Comparison of ENCODE assay signal across 16 cellular contexts in genomic region chrX:31269914-31270313, GRCh38.
"Had no signal": no experiment of that assay in that cellular context is flagged by ENCODE, and none has a peak within 500 bp of the region (broad histone marks: within the 10 kb centered on the region; RNA-seq: fewer than 3 reads in every experiment).

No MANE protein-coding gene starts in this region.

- ATAC-seq: gastroesophageal sphincter; lower lobe of right lung; stimulated activated memory B cell treated with anti-CD40 and anti-IgM and Interleukin-4, amounts not matched to agents 10 μg/mL and 1 μg/mL and 100 μg/mL, for 72 hours had no signal

- H3K4me1 ChIP-seq: colonic mucosa, gastroesophageal sphincter, lower lobe of right lung, right atrium auricular region had no signal

- DNase-seq: caudate nucleus; colonic mucosa; dermis blood vessel endothelial cell; endodermal cell; immature natural killer cell; left ventricle myocardium inferior; lower lobe of right lung; naive B cell; stimulated activated CD4-positive, alpha-beta T cell treated with anti-CD3 and anti-CD28 coated beads, Interleukin-4, amount 100 ng/mL, for 24 hours; transverse colon had no signal

- H3K27ac ChIP-seq: colonic mucosa, gastroesophageal sphincter, left ventricle myocardium inferior, lower lobe of right lung, right atrium auricular region, transverse colon had no signal

- H3K27ac Mint-ChIP-seq: endodermal cell; memory B cell; naive B cell; nephron; stimulated activated memory B cell treated with anti-CD40 and anti-IgM and Interleukin-4, amounts not matched to agents 10 μg/mL and 1 μg/mL and 100 μg/mL, for 72 hours; stimulated activated naive CD8-positive, alpha-beta T cell treated with anti-CD3 and anti-CD28 coated beads, Interleukin-15, Interleukin-2, amounts not matched to agents 100 ng/mL and 50 ng/mL, for 24 hours had no signal

- H3K4me1 Mint-ChIP-seq: immature natural killer cell had no signal

- H3K36me3 Mint-ChIP-seq: immature natural killer cell; memory B cell; naive B cell; stimulated activated memory B cell treated with anti-CD40 and anti-IgM and Interleukin-4, amounts not matched to agents 10 μg/mL and 1 μg/mL and 100 μg/mL, for 72 hours had no signal

- H3K9me3 Mint-ChIP-seq: memory B cell; stimulated activated memory B cell treated with anti-CD40 and anti-IgM and Interleukin-4, amounts not matched to agents 10 μg/mL and 1 μg/mL and 100 μg/mL, for 72 hours; stimulated activated naive CD8-positive, alpha-beta T cell treated with anti-CD3 and anti-CD28 coated beads, Interleukin-15, Interleukin-2, amounts not matched to agents 100 ng/mL and 50 ng/mL, for 24 hours had no signal

- H3K4me3 ChIP-seq: colonic mucosa, gastroesophageal sphincter, left ventricle myocardium inferior, lower lobe of right lung, right atrium auricular region, transverse colon had no signal

- H3K9me3 ChIP-seq: colonic mucosa, gastroesophageal sphincter, left ventricle myocardium inferior, lower lobe of right lung, right atrium auricular region, transverse colon had no signal

- H3K36me3 ChIP-seq: colonic mucosa, gastroesophageal sphincter, left ventricle myocardium inferior, lower lobe of right lung, right atrium auricular region, transverse colon had no signal

- H3K27me3 ChIP-seq: colonic mucosa, gastroesophageal sphincter, right atrium auricular region, transverse colon had no signal

- H3K27me3 Mint-ChIP-seq: stimulated activated memory B cell treated with anti-CD40 and anti-IgM and Interleukin-4, amounts not matched to agents 10 μg/mL and 1 μg/mL and 100 μg/mL, for 72 hours had no signal

- H3K4me3 Mint-ChIP-seq: endodermal cell; immature natural killer cell; memory B cell; nephron; stimulated activated memory B cell treated with anti-CD40 and anti-IgM and Interleukin-4, amounts not matched to agents 10 μg/mL and 1 μg/mL and 100 μg/mL, for 72 hours; stimulated activated naive CD8-positive, alpha-beta T cell treated with anti-CD3 and anti-CD28 coated beads, Interleukin-15, Interleukin-2, amounts not matched to agents 100 ng/mL and 50 ng/mL, for 24 hours had no signal
